21 cellular contexts compared by ENCODE assay signal in the genomic region with DNA sequence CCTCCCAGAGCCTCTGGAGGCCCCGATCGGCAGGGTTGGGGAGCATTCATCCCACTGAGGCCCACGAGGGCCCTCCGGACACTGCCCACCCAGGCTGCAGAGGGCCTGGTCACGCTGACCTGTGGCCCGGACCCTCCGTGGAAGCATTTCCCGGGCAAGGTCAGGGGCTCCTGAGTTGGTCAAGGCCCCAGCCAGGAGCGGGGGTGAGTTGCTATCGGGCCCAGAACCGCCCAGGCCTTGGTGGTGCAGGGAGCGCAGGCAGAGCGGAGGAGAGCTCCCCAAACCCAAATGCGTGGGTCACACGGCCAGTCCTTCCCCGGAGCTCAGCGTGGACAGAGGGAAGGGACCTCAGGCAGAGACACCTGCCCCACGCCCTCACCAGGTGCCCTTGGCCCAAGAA. TPM values are rescaled to one million over a fixed set of nuclear protein-coding genes. Genes with fewer than 3 reads are reported as not detected.
DNase-seq lines count a peak whose midpoint lies in the region; ATAC-seq, FAIRE-seq and TF ChIP-seq lines count a peak whose summit lies in the region.
"Had no signal": no experiment of that assay in that cellular context is flagged by ENCODE, and none has a peak within 500 bp of the region (broad histone marks: within the 10 kb centered on the region; RNA-seq: fewer than 3 reads in every experiment).

No MANE protein-coding gene starts in this region.

- peak overlapping the region; percentile 98 for H3K4me2 ChIP-seq in astrocyte (ENCODE audit: low read length)

- peaks cover 29% of the 10 kb centered on the region for H3K4me1 ChIP-seq in astrocyte (ENCODE audit: insufficient read depth, low read length)

- ATAC-seq in activated CD8-positive, alpha-beta T cell treated with anti-CD3 and anti-CD28 coated beads, Interleukin-2, amount 10 ng/mL, durations not matched to agents 7 days and 5 days = no peak
- no peak for ATAC-seq in activated CD8-positive, alpha-beta T cell treated with anti-CD3 and anti-CD28 coated beads for 36 hours
- ATAC-seq in natural killer cell treated with Interleukin-12 subunit alpha and Interleukin-12 subunit beta and Interleukin-15 and Interleukin-18, amount 100 ng/mL, for 72 hours = no peak
- ATAC-seq: left ventricle myocardium superior; stimulated activated naive CD8-positive, alpha-beta T cell treated with anti-CD3 and anti-CD28 coated beads, Interleukin-15, amount 100 ng/mL, for 72 hours had no signal

- H3K27ac Mint-ChIP-seq in activated CD8-positive, alpha-beta T cell treated with anti-CD3 and anti-CD28 coated beads, Interleukin-2, amount 10 ng/mL, durations not matched to agents 7 days and 5 days = peak overlapping the region; percentile 89
- no peak overlapping the region for H3K27ac Mint-ChIP-seq in activated CD8-positive, alpha-beta T cell treated with anti-CD3 and anti-CD28 coated beads for 36 hours
- H3K27ac Mint-ChIP-seq in Calu3 (ENCODE audit: unreplicated experiment) (no peak overlapping the region), astrocyte (ENCODE audit: unreplicated experiment) (no peak overlapping the region)
- peak overlapping the region; percentile 86 to 94 for H3K27ac Mint-ChIP-seq in natural killer cell treated with Interleukin-12 subunit alpha and Interleukin-12 subunit beta and Interleukin-15 and Interleukin-18, amount 100 ng/mL, for 72 hours

- intact Hi-C loops in activated CD8-positive, alpha-beta T cell treated with anti-CD3 and anti-CD28 coated beads for 36 hours (cut with micrococcal nuclease) = no loop called here
- intact Hi-C loops in Calu3 (cut with micrococcal nuclease; ENCODE audit: unreplicated experiment) = no loop called here

- peaks cover 51% of the 10 kb centered on the region for H4K20me1 ChIP-seq in astrocyte (ENCODE audit: insufficient read depth, low read length)

- no peak for TF ChIP-seq CTCF in activated CD8-positive, alpha-beta T cell treated with anti-CD3 and anti-CD28 coated beads for 36 hours (IDR thresholded peaks at IDR 0.05)
- TF ChIP-seq CTCF in Calu3 (IDR thresholded peaks at IDR 0.05; ENCODE audit: unreplicated experiment) = no peak
- no peak for TF ChIP-seq CTCF in astrocyte (IDR thresholded peaks at IDR 0.05; ENCODE audit: insufficient read depth, low read depth, low read length)

- H3K4me3 Mint-ChIP-seq in activated CD8-positive, alpha-beta T cell treated with anti-CD3 and anti-CD28 coated beads, Interleukin-2, amount 10 ng/mL, durations not matched to agents 7 days and 5 days = no peak overlapping the region
- H3K4me3 Mint-ChIP-seq in activated CD8-positive, alpha-beta T cell treated with anti-CD3 and anti-CD28 coated beads for 36 hours = no peak overlapping the region
- peak overlapping the region; percentile 73 for H3K4me3 Mint-ChIP-seq in Calu3 (ENCODE audit: low read depth, unreplicated experiment)
- no peak overlapping the region for H3K4me3 Mint-ChIP-seq in astrocyte (ENCODE audit: unreplicated experiment)
- peak overlapping the region; percentile 85 for H3K4me3 Mint-ChIP-seq in natural killer cell treated with Interleukin-12 subunit alpha and Interleukin-12 subunit beta and Interleukin-15 and Interleukin-18, amount 100 ng/mL, for 72 hours

- H3K9me3 Mint-ChIP-seq in activated CD8-positive, alpha-beta T cell treated with anti-CD3 and anti-CD28 coated beads, Interleukin-2, amount 10 ng/mL, durations not matched to agents 7 days and 5 days (ENCODE audit: insufficient read depth) = no peaks in the 10 kb centered on the region
- H3K9me3 Mint-ChIP-seq in activated CD8-positive, alpha-beta T cell treated with anti-CD3 and anti-CD28 coated beads for 36 hours = no peaks in the 10 kb centered on the region
- H3K9me3 Mint-ChIP-seq in Calu3 (ENCODE audit: low read depth, unreplicated experiment) (no peaks in the 10 kb centered on the region), astrocyte (ENCODE audit: unreplicated experiment) (no peaks in the 10 kb centered on the region)
- no peaks in the 10 kb centered on the region for H3K9me3 Mint-ChIP-seq in natural killer cell treated with Interleukin-12 subunit alpha and Interleukin-12 subunit beta and Interleukin-15 and Interleukin-18, amount 100 ng/mL, for 72 hours
- H3K9me3 Mint-ChIP-seq: stimulated activated naive CD8-positive, alpha-beta T cell treated with anti-CD3 and anti-CD28 coated beads, Interleukin-15, amount 100 ng/mL, for 72 hours had no signal

- no peak overlapping the region for H2AFZ ChIP-seq in astrocyte (ENCODE audit: low read depth, low read length)

- H3K9ac ChIP-seq in astrocyte (ENCODE audit: low read length) = no peak overlapping the region

- H3K27me3 ChIP-seq in astrocyte (ENCODE audit: insufficient read depth, low read length) = no peaks in the 10 kb centered on the region
- H3K27me3 ChIP-seq: vagina had no signal

- no TSS peak for BruUV-seq in Calu3 (replicated peaks; lab: Mats Ljungman, UMichigan)

- POLR2A ChIA-PET in activated CD8-positive, alpha-beta T cell treated with anti-CD3 and anti-CD28 coated beads, Interleukin-2, amount 10 ng/mL, durations not matched to agents 7 days and 5 days (lab: Charles Lee) = no interaction called here
- POLR2A ChIA-PET in activated CD8-positive, alpha-beta T cell treated with anti-CD3 and anti-CD28 coated beads for 36 hours (lab: Charles Lee) = interaction anchor here (1.0 to 4.4 kb wide), 2 partner anchors 10 to 17 kb away, joined by 3 to 29 read pairs; no protein-coding TSS in a partner anchor

- H3K27ac ChIP-seq in astrocyte (ENCODE audit: low read depth, low read length) = no peak overlapping the region
- H3K27ac ChIP-seq: vagina had no signal

- CTCF ChIA-PET in activated CD8-positive, alpha-beta T cell treated with anti-CD3 and anti-CD28 coated beads, Interleukin-2, amount 10 ng/mL, durations not matched to agents 7 days and 5 days (lab: Charles Lee) = interaction anchor here (1.6 to 3.3 kb wide), 2 partner anchors 17 to 115 kb away, joined by 7 to 18 read pairs; no protein-coding TSS in a partner anchor
- CTCF ChIA-PET in activated CD8-positive, alpha-beta T cell treated with anti-CD3 and anti-CD28 coated beads for 36 hours (lab: Charles Lee) = interaction anchor here (1.3 to 5.2 kb wide), 2 partner anchors 16 to 49 kb away, joined by 3 to 27 read pairs; no protein-coding TSS in a partner anchor
- CTCF ChIA-PET in Calu3 (lab: Charles Lee) = no interaction called here

- peaks cover 86% of the 10 kb centered on the region for H3K79me2 ChIP-seq in astrocyte (ENCODE audit: insufficient read depth, low read length)

- H3K4me3 ChIP-seq in astrocyte (ENCODE audit: insufficient read depth, low read depth, low read length) = no peak overlapping the region
- H3K4me3 ChIP-seq: vagina had no signal

- DNase-seq in activated CD8-positive, alpha-beta T cell treated with anti-CD3 and anti-CD28 coated beads, Interleukin-2, amount 10 ng/mL, durations not matched to agents 7 days and 5 days = no peak
- no peak for DNase-seq in activated CD8-positive, alpha-beta T cell treated with anti-CD3 and anti-CD28 coated beads for 36 hours
- no peak for DNase-seq in Calu3
- DNase-seq in astrocyte (ENCODE audit: low read depth) = no peak
- DNase-seq in natural killer cell treated with Interleukin-12 subunit alpha and Interleukin-12 subunit beta and Interleukin-15 and Interleukin-18, amount 100 ng/mL, for 72 hours (ENCODE audit: low spot score) = no peak
- no peak for DNase-seq in KG1 (lab: John Stamatoyannopoulos, UW)
- no peak for DNase-seq in GDM1 (lab: John Stamatoyannopoulos, UW)
- no peak for DNase-seq in urothelium cell line (ENCODE audit: low spot score)
- DNase-seq: anterior cingulate cortex; Caco-2; GF-D8; GOT3; Kasumi-1; left ventricle myocardium superior; NCI-H1417 treated with DMSO at 0.1 percent for 48 hours; stimulated activated CD4-positive, alpha-beta T cell treated with anti-CD3 and anti-CD28 coated beads, Interleukin-12 subunit alpha, Interleukin-12 subunit beta, amount 100 ng/mL, for 4 hours; stimulated activated naive CD8-positive, alpha-beta T cell treated with anti-CD3 and anti-CD28 coated beads, Interleukin-15, amount 100 ng/mL, for 72 hours had no signal

- peaks cover 36% of the 10 kb centered on the region for H3K4me1 Mint-ChIP-seq in activated CD8-positive, alpha-beta T cell treated with anti-CD3 and anti-CD28 coated beads, Interleukin-2, amount 10 ng/mL, durations not matched to agents 7 days and 5 days (ENCODE audit: low read depth)
- peaks cover 32% of the 10 kb centered on the region for H3K4me1 Mint-ChIP-seq in activated CD8-positive, alpha-beta T cell treated with anti-CD3 and anti-CD28 coated beads for 36 hours (ENCODE audit: low read depth)
- no peaks in the 10 kb centered on the region for H3K4me1 Mint-ChIP-seq in Calu3 (ENCODE audit: low read depth, unreplicated experiment)
- H3K4me1 Mint-ChIP-seq in astrocyte (ENCODE audit: low read depth, unreplicated experiment) = peaks cover 6% of the 10 kb centered on the region
- peaks cover 10 to 39% of the 10 kb centered on the region in 2 donors for H3K4me1 Mint-ChIP-seq in natural killer cell treated with Interleukin-12 subunit alpha and Interleukin-12 subunit beta and Interleukin-15 and Interleukin-18, amount 100 ng/mL, for 72 hours (ENCODE audit: low read depth in 2 of 2)

- H3K9me3 ChIP-seq in astrocyte (ENCODE audit: insufficient read depth, low read depth, low read length) = no peaks in the 10 kb centered on the region
- H3K9me3 ChIP-seq: Caco-2, prostate gland, vagina had no signal

- peaks cover 2% of the 10 kb centered on the region for H3K36me3 ChIP-seq in astrocyte (ENCODE audit: insufficient read depth, low read length)

- no peaks in the 10 kb centered on the region for H3K27me3 Mint-ChIP-seq in activated CD8-positive, alpha-beta T cell treated with anti-CD3 and anti-CD28 coated beads, Interleukin-2, amount 10 ng/mL, durations not matched to agents 7 days and 5 days (ENCODE audit: low read depth)
- H3K27me3 Mint-ChIP-seq in activated CD8-positive, alpha-beta T cell treated with anti-CD3 and anti-CD28 coated beads for 36 hours = no peaks in the 10 kb centered on the region
- H3K27me3 Mint-ChIP-seq in Calu3 (ENCODE audit: unreplicated experiment) (no peaks in the 10 kb centered on the region), astrocyte (ENCODE audit: low read depth, unreplicated experiment) (no peaks in the 10 kb centered on the region)
- H3K27me3 Mint-ChIP-seq in natural killer cell treated with Interleukin-12 subunit alpha and Interleukin-12 subunit beta and Interleukin-15 and Interleukin-18, amount 100 ng/mL, for 72 hours = no peaks in the 10 kb centered on the region
- H3K27me3 Mint-ChIP-seq: stimulated activated naive CD8-positive, alpha-beta T cell treated with anti-CD3 and anti-CD28 coated beads, Interleukin-15, amount 100 ng/mL, for 72 hours had no signal

- H3K36me3 Mint-ChIP-seq in activated CD8-positive, alpha-beta T cell treated with anti-CD3 and anti-CD28 coated beads, Interleukin-2, amount 10 ng/mL, durations not matched to agents 7 days and 5 days (ENCODE audit: low read depth) = peaks cover 19% of the 10 kb centered on the region
- peaks cover 15% of the 10 kb centered on the region for H3K36me3 Mint-ChIP-seq in activated CD8-positive, alpha-beta T cell treated with anti-CD3 and anti-CD28 coated beads for 36 hours (ENCODE audit: low read depth)
- peaks cover 57% of the 10 kb centered on the region for H3K36me3 Mint-ChIP-seq in Calu3 (ENCODE audit: insufficient read depth, unreplicated experiment)
- H3K36me3 Mint-ChIP-seq in astrocyte (ENCODE audit: low read depth, unreplicated experiment) = peaks cover 11% of the 10 kb centered on the region
- no peaks in the 10 kb centered on the region for H3K36me3 Mint-ChIP-seq in natural killer cell treated with Interleukin-12 subunit alpha and Interleukin-12 subunit beta and Interleukin-15 and Interleukin-18, amount 100 ng/mL, for 72 hours

- no peak for FAIRE-seq in astrocyte (lab: Jason Lieb, UNC)
- no peak for FAIRE-seq in urothelium cell line (lab: Jason Lieb, UNC)
- FAIRE-seq: GM12892, RCC 7860 had no signal

RNA-seq across cellular contexts. Expression of a gene that starts 25.7 kb away (rescaled TPM):
- total RNA-seq in activated CD8-positive, alpha-beta T cell treated with anti-CD3 and anti-CD28 coated beads, Interleukin-2, amount 10 ng/mL, durations not matched to agents 7 days and 5 days = 100 to 1,000 TPM; 174 to 177 TPM
- total RNA-seq in activated CD8-positive, alpha-beta T cell treated with anti-CD3 and anti-CD28 coated beads for 36 hours = 100 to 1,000 TPM; 224 to 232 TPM
- 246 and 251 TPM in 2 replicates for total RNA-seq in Calu3 (2022)
- 294 and 325 TPM in 2 replicates for total RNA-seq in astrocyte
- total RNA-seq in natural killer cell treated with Interleukin-12 subunit alpha and Interleukin-12 subunit beta and Interleukin-15 and Interleukin-18, amount 100 ng/mL, for 72 hours = 100 to 1,000 TPM in 1 of 2 donors, 10 to 100 TPM in 1; 86.4 to 174 TPM

RNA-seq across cellular contexts. Expression of a gene that starts 34.4 kb away (rescaled TPM):
- 100 to 1,000 TPM; 176 to 177 TPM for total RNA-seq in activated CD8-positive, alpha-beta T cell treated with anti-CD3 and anti-CD28 coated beads, Interleukin-2, amount 10 ng/mL, durations not matched to agents 7 days and 5 days
- 100 to 1,000 TPM; 271 to 282 TPM for total RNA-seq in activated CD8-positive, alpha-beta T cell treated with anti-CD3 and anti-CD28 coated beads for 36 hours
- total RNA-seq in Calu3 (2022) (141 and 144 TPM in 2 replicates), astrocyte (180 and 207 TPM in 2 replicates)
- total RNA-seq in natural killer cell treated with Interleukin-12 subunit alpha and Interleukin-12 subunit beta and Interleukin-15 and Interleukin-18, amount 100 ng/mL, for 72 hours = 100 to 1,000 TPM; 168 to 241 TPM

RNA-seq across cellular contexts. Expression of a gene that starts 44.5 kb away (rescaled TPM):
- total RNA-seq in activated CD8-positive, alpha-beta T cell treated with anti-CD3 and anti-CD28 coated beads, Interleukin-2, amount 10 ng/mL, durations not matched to agents 7 days and 5 days = 10 to 100 TPM; 58.6 to 70.5 TPM
- total RNA-seq in activated CD8-positive, alpha-beta T cell treated with anti-CD3 and anti-CD28 coated beads for 36 hours = 10 to 100 TPM; 41.7 to 42.0 TPM
- total RNA-seq in Calu3 (2022) (84.9 and 97.8 TPM in 2 replicates), astrocyte (39.3 and 43.2 TPM in 2 replicates)
- total RNA-seq in natural killer cell treated with Interleukin-12 subunit alpha and Interleukin-12 subunit beta and Interleukin-15 and Interleukin-18, amount 100 ng/mL, for 72 hours = 100 to 1,000 TPM; 204 to 205 TPM

Comparison
In these comparisons a context has a peak if more than half of its experiments do, and no peak if none do; other contexts are left out.
1. H3K27ac Mint-ChIP-seq: peak in activated CD8-positive, alpha-beta T cell treated with anti-CD3 and anti-CD28 coated beads, Interleukin-2, amount 10 ng/mL, durations not matched to agents 7 days and 5 days (single experiment) and natural killer cell treated with Interleukin-12 subunit alpha and Interleukin-12 subunit beta and Interleukin-15 and Interleukin-18, amount 100 ng/mL, for 72 hours (2 of 2); none in activated CD8-positive, alpha-beta T cell treated with anti-CD3 and anti-CD28 coated beads for 36 hours (single experiment), Calu3 (single experiment) and astrocyte (single experiment).
2. H3K4me3 Mint-ChIP-seq: peak in Calu3 (single experiment) and natural killer cell treated with Interleukin-12 subunit alpha and Interleukin-12 subunit beta and Interleukin-15 and Interleukin-18, amount 100 ng/mL, for 72 hours (single experiment); none in activated CD8-positive, alpha-beta T cell treated with anti-CD3 and anti-CD28 coated beads, Interleukin-2, amount 10 ng/mL, durations not matched to agents 7 days and 5 days (single experiment), activated CD8-positive, alpha-beta T cell treated with anti-CD3 and anti-CD28 coated beads for 36 hours (single experiment) and astrocyte (single experiment).